In genomic region chr1:224488806-224489584, GRCh38 we compare ENCODE assay signal across 1 cellular context.
TF ChIP-seq lines count a peak whose summit lies in the region.

No MANE protein-coding gene starts in this region.

TF ChIP-seq in GM23338, 12 proteins besides CTCF, POLR2A, EP300 and RAD21 (continued from another document):
- TF ChIP-seq ZNF462 (CRISPR knock-in tag; IDR thresholded peaks at IDR 0.05) (no peak), ETS1 (IDR thresholded peaks at IDR 0.05) (no peak)
